10 cellular contexts compared by ENCODE assay signal in the genomic region with DNA sequence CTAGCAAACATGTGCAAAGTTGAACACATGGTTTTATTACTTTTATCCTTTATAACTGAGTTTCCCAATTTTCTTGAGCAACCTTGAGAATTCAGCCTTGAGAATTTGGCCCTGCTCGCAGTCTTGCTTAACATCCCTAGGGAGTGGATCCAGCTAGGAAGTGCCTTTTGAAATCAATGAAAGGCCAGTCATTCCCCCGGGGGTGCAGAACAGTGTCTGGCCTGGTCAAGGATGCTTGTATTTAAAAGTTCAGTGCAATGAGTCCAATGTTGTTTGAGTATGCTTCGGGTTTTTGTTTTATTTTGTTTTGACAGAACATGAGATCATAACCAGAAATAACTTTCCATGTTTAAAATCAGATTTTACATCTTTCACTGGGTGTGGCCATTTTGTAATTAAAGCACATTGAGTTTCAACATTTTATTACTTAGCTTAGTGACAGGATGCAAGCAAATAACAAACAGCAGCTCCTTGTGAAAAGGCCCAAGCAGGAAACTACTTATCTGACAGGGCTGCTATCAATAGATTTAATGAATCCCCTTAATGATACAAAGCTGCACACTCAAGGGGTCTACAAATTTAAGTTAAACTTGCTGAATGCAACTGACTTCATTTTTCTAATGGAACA. TPM values are rescaled to one million over a fixed set of nuclear protein-coding genes. Genes with fewer than 3 reads are reported as not detected.
DNase-seq lines count a peak whose midpoint lies in the region; TF ChIP-seq lines count a peak whose summit lies in the region.
"Had no signal": no experiment of that assay in that cellular context is flagged by ENCODE, and none has a peak within 500 bp of the region (broad histone marks: within the 10 kb centered on the region; RNA-seq: fewer than 3 reads in every experiment).

No MANE protein-coding gene starts in this region.

- H3K4me2 ChIP-seq in skeletal muscle satellite cell (ENCODE audit: low read length) = no peak overlapping the region

- peak overlapping the region; percentile 81 to 88 for H3K27ac ChIP-seq in breast epithelium

- H3K9me3 ChIP-seq in breast epithelium (no peaks in the 10 kb centered on the region), skeletal muscle satellite cell (replicated peaks; ENCODE audit: low read length) (no peaks in the 10 kb centered on the region)

- no peak for TF ChIP-seq POLR2A in breast epithelium (IDR thresholded peaks at IDR 0.05)

- intact Hi-C loops in breast epithelium (cut with DNase I; ENCODE audit: low total_unique reads) = no loop called here

- DNase-seq in EL = peak; percentile 55
- peak; percentile 62 to 85 for DNase-seq in breast epithelium (ENCODE audit: low spot score in 2 of 2)
- DNase-seq in iris pigment epithelial cell (ENCODE audit: low read depth) = peak; percentile 77
- no peak for DNase-seq in D341Med (ENCODE audit: low spot score)
- DNase-seq in NCI-H2107 treated with DMSO at 0.1 percent for 48 hours (lab: John Stamatoyannopoulos, UW; ENCODE audit: unreplicated experiment) = no peak
- no peak for DNase-seq in UCSD-AML1 (lab: John Stamatoyannopoulos, UW; ENCODE audit: unreplicated experiment)
- DNase-seq in DMS53 (lab: John Stamatoyannopoulos, UW) = no peak
- DNase-seq: NCI-H2081 treated with DMSO at 0.1 percent for 48 hours had no signal

- H3K4me3 ChIP-seq in breast epithelium = no peak overlapping the region
- H3K4me3 ChIP-seq in skeletal muscle satellite cell (ENCODE audit: low read length) = no peak overlapping the region

- H3K27me3 ChIP-seq in breast epithelium (no peaks in the 10 kb centered on the region), skeletal muscle satellite cell (ENCODE audit: control insufficient read depth, insufficient read depth, low read length) (no peaks in the 10 kb centered on the region)

- peak overlapping the region; percentile 29 for H3K9ac ChIP-seq in skeletal muscle satellite cell (ENCODE audit: low read depth, low read length)

- no peak for TF ChIP-seq CTCF in breast epithelium (IDR thresholded peaks at IDR 0.05)

- peaks cover 0 to 13% of the 10 kb centered on the region in 2 donors for H3K4me1 ChIP-seq in breast epithelium
- peaks cover 26% of the 10 kb centered on the region for H3K4me1 ChIP-seq in skeletal muscle satellite cell (ENCODE audit: control insufficient read depth, insufficient read depth, low read length)

- no peaks in the 10 kb centered on the region for H3K36me3 ChIP-seq in breast epithelium
- H3K36me3 ChIP-seq in skeletal muscle satellite cell (ENCODE audit: insufficient read depth, low read length) = no peaks in the 10 kb centered on the region

RNA-seq across cellular contexts. Expression of gene PALMD, which starts 16.8 kb away (rescaled TPM):
- 10 to 100 TPM; 35.3 to 96.7 (median 77.7) TPM for total RNA-seq in breast epithelium
- 2.0 and 3.7 TPM in 2 replicates for total RNA-seq in skeletal muscle satellite cell (2012; rRNA removed)
- total RNA-seq: activated T-helper 1 cell treated with anti-CD3 and anti-CD28 coated beads, Interleukin-12 subunit alpha, Interleukin-12 subunit beta, Interleukin-2, Interleukin-4 antibody, amounts not matched to agents 30 ng/mL and 10 ng/mL and 1 ng/mL, durations not matched to agents 14 hours and 24 hours and 36 hours had no signal

Comparison
In these comparisons a context has a peak if more than half of its experiments do, and no peak if none do; other contexts are left out.
1. DNase-seq: peak in EL (single experiment), breast epithelium (2 of 2) and iris pigment epithelial cell (single experiment); none in D341Med (single experiment), NCI-H2107 treated with DMSO at 0.1 percent for 48 hours (single experiment), UCSD-AML1 (single experiment) and DMS53 (single experiment).